Comparison of ENCODE assay signal across 1 cellular context in genomic region chr1:12619396-12620141, GRCh38.
A peak's percentile ranks its signal among the peaks of the same experiment; 100 is the strongest.
TF ChIP-seq lines count a peak whose summit lies in the region.

No MANE protein-coding gene starts in this region.

TF ChIP-seq in HepG2, 621 proteins besides CTCF, POLR2A, EP300 and RAD21 (continued from another document and continues in another):
- TF ChIP-seq MAX (IDR thresholded peaks at IDR 0.05), result peak; percentile 44; the same call in 1 of the 2 replicates
- no peak for TF ChIP-seq ZNF781 (CRISPR knock-in tag; IDR thresholded peaks at IDR 0.05; ENCODE audit: borderline replicate concordance, not compliant biosample characterization)
- no peak for TF ChIP-seq UBTF (CRISPR knock-in tag; IDR thresholded peaks at IDR 0.05)
- no peak for TF ChIP-seq ZNF441 (CRISPR knock-in tag; IDR thresholded peaks at IDR 0.05; ENCODE audit: borderline replicate concordance)
- TF ChIP-seq ZNF235 (CRISPR knock-in tag; IDR thresholded peaks at IDR 0.05; ENCODE audit: borderline replicate concordance), result peak; percentile 81; the same call in 1 of the 2 replicates
- TF ChIP-seq ZNF646 (CRISPR knock-in tag; IDR thresholded peaks at IDR 0.05), result no peak
- no peak for TF ChIP-seq USF2 (IDR thresholded peaks at IDR 0.05; ENCODE audit: low read depth, low read length)
- no peak for TF ChIP-seq USF2 (CRISPR knock-in tag; IDR thresholded peaks at IDR 0.05; ENCODE audit: borderline replicate concordance)
- no peak for TF ChIP-seq ONECUT2 (CRISPR knock-in tag; IDR thresholded peaks at IDR 0.05)
- TF ChIP-seq MAFF (IDR thresholded peaks at IDR 0.05; ENCODE audit: low read depth, low read length), result no peak
- no peak for TF ChIP-seq ZNF18 (CRISPR knock-in tag; IDR thresholded peaks at IDR 0.05; ENCODE audit: insufficient replicate concordance)
- no peak for TF ChIP-seq ZSCAN12 (CRISPR knock-in tag; IDR thresholded peaks at IDR 0.05)
- TF ChIP-seq KLF6 (CRISPR knock-in tag; IDR thresholded peaks at IDR 0.05), result no peak; the same call in 1 of the 2 replicates
- no peak for TF ChIP-seq RBM39 (IDR thresholded peaks at IDR 0.05; ENCODE audit: low read depth, low read length, poor library complexity, severe bottlenecking)
- no peak for TF ChIP-seq POGK (CRISPR knock-in tag; conservative IDR thresholded peaks at IDR 0.05)
- no peak for TF ChIP-seq KLF11 (CRISPR knock-in tag; IDR thresholded peaks at IDR 0.05)
- TF ChIP-seq ZNF407 (CRISPR knock-in tag; IDR thresholded peaks at IDR 0.05; ENCODE audit: not compliant biosample characterization), result no peak
- TF ChIP-seq ZNF280D (CRISPR knock-in tag; IDR thresholded peaks at IDR 0.05), result no peak
- peak; percentile 46; the same call in 1 of the 3 replicates for TF ChIP-seq MXI1 (IDR thresholded peaks at IDR 0.05; ENCODE audit: borderline replicate concordance, low read depth, low read length)
